ENCODE assay signal across 26 cellular contexts in the genomic region with DNA sequence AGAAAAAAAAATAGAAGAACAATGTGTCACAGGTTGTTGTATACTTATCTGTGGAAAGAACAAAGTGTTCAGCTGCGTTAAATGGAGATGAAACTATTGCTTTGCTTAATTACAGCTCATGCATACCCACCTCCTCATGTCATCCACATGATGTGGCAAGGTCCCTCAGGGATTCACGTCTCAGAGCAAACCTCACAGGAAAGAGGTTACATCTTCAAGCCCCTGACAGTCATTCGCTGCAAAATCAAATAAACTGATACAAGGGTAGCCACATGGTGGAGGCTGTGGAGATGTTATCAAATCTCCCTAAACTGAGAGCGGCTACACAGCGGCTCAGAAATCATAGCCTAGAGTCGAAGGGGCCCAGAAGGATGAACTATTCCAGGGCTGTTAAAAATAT. TPM values are rescaled to one million over a fixed set of nuclear protein-coding genes. Genes with fewer than 3 reads are reported as not detected.
DNase-seq lines count a peak whose midpoint lies in the region; ATAC-seq, FAIRE-seq and TF ChIP-seq lines count a peak whose summit lies in the region.
"Had no signal": no experiment of that assay in that cellular context is flagged by ENCODE, and none has a peak within 500 bp of the region (broad histone marks: within the 10 kb centered on the region; RNA-seq: fewer than 3 reads in every experiment).

No MANE protein-coding gene starts in this region.

- BruUV-seq in K562 (replicated peaks; lab: Mats Ljungman, UMichigan) = no TSS peak

- H3K27me3 Mint-ChIP-seq in activated T-helper 2 cell treated with anti-CD3 and anti-CD28 coated beads, Interferon-gamma antibody, Interleukin-2, Interleukin-4, amounts not matched to agents 10 μg/mL and 5 μg/mL and 100 μg/mL, durations not matched to agents 14 hours and 24 hours and 36 hours (ENCODE audit: low read depth) = peaks cover 2% of the 10 kb centered on the region
- no peaks in the 10 kb centered on the region for H3K27me3 Mint-ChIP-seq in natural killer cell (ENCODE audit: low read depth in 2 of 2)
- H3K27me3 Mint-ChIP-seq: activated naive CD4-positive, alpha-beta T cell treated with anti-CD3 and anti-CD28 coated beads, Interleukin-2, amount 50 U/mL, for 24 hours; stimulated activated naive CD8-positive, alpha-beta T cell treated with anti-CD3 and anti-CD28 coated beads, Interleukin-15, amount 100 ng/mL, for 72 hours had no signal

- H3K4me2 ChIP-seq in Loucy (ENCODE audit: low read depth, low read length, poor library complexity, severe bottlenecking) (peak overlapping the region; percentile 18), K562 (ENCODE audit: insufficient read depth, low read length) (no peak overlapping the region)

- TF ChIP-seq RAD21 in K562 (CRISPR knock-in tag; conservative IDR thresholded peaks at IDR 0.05 in 1 of 2, IDR thresholded peaks at IDR 0.05 in 1 of 2) = no peak

- no peak overlapping the region for H3K4me3 ChIP-seq in heart left ventricle
- no peak overlapping the region for H3K4me3 ChIP-seq in Loucy (ENCODE audit: low read length, poor library complexity, severe bottlenecking)
- H3K4me3 ChIP-seq in K562 = no peak overlapping the region
- H3K4me3 ChIP-seq: gastrocnemius medialis, SJSA1, vagina had no signal

- H3K27ac ChIP-seq in heart left ventricle (peak overlapping the region; percentile 35 to 98 (median 82)), K562 (ENCODE audit: extremely low read depth, low read depth, low read length) (no peak overlapping the region)
- H3K27ac ChIP-seq: SJSA1, vagina had no signal

- H3K9me3 ChIP-seq in heart left ventricle (no peaks in the 10 kb centered on the region), Loucy (ENCODE audit: insufficient read depth, low read depth, low read length) (no peaks in the 10 kb centered on the region), K562 (replicated peaks; ENCODE audit: control insufficient read depth, insufficient read depth, low read depth, low read length) (no peaks in the 10 kb centered on the region)
- H3K9me3 ChIP-seq: gastrocnemius medialis, SJSA1, vagina had no signal

- H3K36me3 ChIP-seq in heart left ventricle (no peaks in the 10 kb centered on the region), Loucy (ENCODE audit: insufficient read depth, low read length) (no peaks in the 10 kb centered on the region), K562 (ENCODE audit: control insufficient read depth, insufficient read depth, low read length) (no peaks in the 10 kb centered on the region)
- H3K36me3 ChIP-seq: gastrocnemius medialis, SJSA1, vagina had no signal

- no peak for TF ChIP-seq POLR2A in heart left ventricle (IDR thresholded peaks at IDR 0.05)
- no peak for TF ChIP-seq POLR2A in K562 (conservative IDR thresholded peaks at IDR 0.05)

- no peak overlapping the region for H3K27ac Mint-ChIP-seq in activated T-helper 2 cell treated with anti-CD3 and anti-CD28 coated beads, Interferon-gamma antibody, Interleukin-2, Interleukin-4, amounts not matched to agents 10 μg/mL and 5 μg/mL and 100 μg/mL, durations not matched to agents 14 hours and 24 hours and 36 hours
- no peak overlapping the region for H3K27ac Mint-ChIP-seq in natural killer cell
- H3K27ac Mint-ChIP-seq: activated naive CD4-positive, alpha-beta T cell treated with anti-CD3 and anti-CD28 coated beads, Interleukin-2, amount 50 U/mL, for 24 hours; CD4-positive, alpha-beta memory T cell; nephron progenitor cell; stimulated activated naive CD8-positive, alpha-beta T cell treated with anti-CD3 and anti-CD28 coated beads, Interleukin-15, amount 100 ng/mL, for 72 hours; T-helper 1 cell treated with Interleukin-12 subunit alpha and Interleukin-12 subunit beta and Interleukin-4 antibody, amounts not matched to agents 30 μg/mL and 1 μg/mL, for 36 hours had no signal

- H4K20me1 ChIP-seq in Loucy (ENCODE audit: insufficient read depth, low read length, poor library complexity, severe bottlenecking) = no peaks in the 10 kb centered on the region
- no peaks in the 10 kb centered on the region for H4K20me1 ChIP-seq in K562 (replicated peaks; ENCODE audit: control insufficient read depth, insufficient read depth, low read length)

- no peaks in the 10 kb centered on the region for H3K9me2 ChIP-seq in Loucy (replicated peaks; ENCODE audit: low read depth, low read length)

- no peak for TF ChIP-seq EP300 in K562 (IDR thresholded peaks at IDR 0.05; ENCODE audit: low read length)

- no peak overlapping the region for H3K9ac ChIP-seq in Loucy (ENCODE audit: low read depth, low read length, poor library complexity, severe bottlenecking)
- no peak overlapping the region for H3K9ac ChIP-seq in K562 (ENCODE audit: insufficient read depth in 1 of 2, low read depth in 2 of 2, low read length in 2 of 2)

- H3K27me3 ChIP-seq in heart left ventricle = no peaks in the 10 kb centered on the region
- H3K27me3 ChIP-seq in Loucy (ENCODE audit: insufficient read depth, low read length, poor library complexity, severe bottlenecking) = no peaks in the 10 kb centered on the region
- peaks cover 0 to 5% of the 10 kb centered on the region in 2 experiments; a peak in 1 of 5 replicates for H3K27me3 ChIP-seq in K562 (ENCODE audit: control insufficient read depth in 2 of 2, insufficient read depth in 2 of 2, low read length in 2 of 2)
- H3K27me3 ChIP-seq: gastrocnemius medialis, SJSA1, vagina had no signal

- H3K4me1 ChIP-seq in heart left ventricle (peaks cover 0 to 64% (median 10%) of the 10 kb centered on the region in 12 donors), Loucy (ENCODE audit: insufficient read depth, low read length, poor library complexity, severe bottlenecking) (peaks cover 7% of the 10 kb centered on the region), K562 (replicated peaks in 1 of 2; ENCODE audit: control insufficient read depth in 2 of 2, insufficient read depth in 2 of 2, low read length in 2 of 2) (peaks cover 0 to under 1% of the 10 kb centered on the region in 2 experiments; a peak in 1 of 5 replicates)
- H3K4me1 ChIP-seq: SJSA1 had no signal

- ATAC-seq in heart left ventricle (peak in 2 of 4 donors; percentile 13 to 40), Right ventricle myocardium superior (ENCODE audit: poor library complexity) (no peak), K562 (no peak), natural killer cell (no peak), GM19467 (IDR thresholded peaks at IDR 0.05; ENCODE audit: unreplicated experiment) (no peak)
- ATAC-seq: stimulated activated naive CD8-positive, alpha-beta T cell treated with anti-CD3 and anti-CD28 coated beads, Interleukin-15, amount 100 ng/mL, for 72 hours had no signal

- 57 to 66% (median 61%) methylated on average over 6 of the region's 6 CpGs for WGBS in heart left ventricle, 4 donors
- 13% methylated on average over 6 of the region's 6 CpGs for whole genome bisulfite sequencing in K562 (ENCODE audit: insufficient coverage, low coverage, missing lambda C conversion rate)

- POLR2A ChIA-PET in K562 (lab: Yijun Ruan, JAX) = no interaction called here

- no peaks in the 10 kb centered on the region for H3K9me1 ChIP-seq in K562 (ENCODE audit: control insufficient read depth, insufficient read depth, low read length)

- DNase-seq in heart left ventricle = no peak
- DNase-seq in Right ventricle myocardium superior = no peak
- DNase-seq in K562 (ENCODE audit: extremely low read depth in 1 of 4, low spot score in 3 of 4) = no peak
- DNase-seq in putamen (ENCODE audit: low spot score) = peak; percentile 76
- no peak for DNase-seq in activated T-helper 2 cell treated with anti-CD3 and anti-CD28 coated beads, Interferon-gamma antibody, Interleukin-2, Interleukin-4, amounts not matched to agents 10 μg/mL and 5 μg/mL and 100 μg/mL, durations not matched to agents 14 hours and 24 hours and 36 hours (ENCODE audit: low spot score)
- DNase-seq in natural killer cell = no peak
- DNase-seq: activated CD4-positive, alpha-beta T cell treated with anti-CD3 and anti-CD28 coated beads for 4 hours; activated T-cell treated with anti-CD3 and anti-CD28 coated beads for 4 hours; CD4-positive, alpha-beta memory T cell; gastrocnemius medialis; hippocampal formation; NCI-H1436; NCI-H2107; NCI-H510A; nephron progenitor cell; stimulated activated CD8-positive, alpha-beta memory T cell treated with anti-CD3 and anti-CD28 coated beads, Interleukin-4, amount 100 ng/mL, for 48 hours; stimulated activated naive CD8-positive, alpha-beta T cell treated with anti-CD3 and anti-CD28 coated beads, Interleukin-15, amount 100 ng/mL, for 72 hours had no signal

- intact Hi-C loops in heart left ventricle (cut with DNase I) = loop anchor here in 2 of 10 donors (5.0 kb wide), 2 partner anchors 66 to 74 kb away; no protein-coding TSS in a partner anchor
- intact Hi-C loops in Right ventricle myocardium superior (cut with DNase I) = loop anchor here (10.0 kb wide), 1 partner anchor 71 kb away; no protein-coding TSS in a partner anchor
- intact Hi-C loops in K562 (cut with micrococcal nuclease) = no loop called here
- intact Hi-C loops in activated T-helper 2 cell treated with anti-CD3 and anti-CD28 coated beads, Interferon-gamma antibody, Interleukin-2, Interleukin-4, amounts not matched to agents 10 μg/mL and 5 μg/mL and 100 μg/mL, durations not matched to agents 14 hours and 24 hours and 36 hours (cut with micrococcal nuclease) = no loop called here
- intact Hi-C loops in natural killer cell (cut with micrococcal nuclease) = no loop called here

- H2AFZ ChIP-seq in Loucy (ENCODE audit: low read length) (no peak overlapping the region), K562 (ENCODE audit: low read depth, low read length) (no peak overlapping the region)

- CTCF ChIA-PET in K562 (lab: Yijun Ruan, JAX; ENCODE audit: low intra/inter-chr PET ratio) = no interaction called here

- H3K4me3 Mint-ChIP-seq in activated T-helper 2 cell treated with anti-CD3 and anti-CD28 coated beads, Interferon-gamma antibody, Interleukin-2, Interleukin-4, amounts not matched to agents 10 μg/mL and 5 μg/mL and 100 μg/mL, durations not matched to agents 14 hours and 24 hours and 36 hours (ENCODE audit: low read depth) = no peak overlapping the region
- H3K4me3 Mint-ChIP-seq in natural killer cell = no peak overlapping the region
- H3K4me3 Mint-ChIP-seq: activated naive CD4-positive, alpha-beta T cell treated with anti-CD3 and anti-CD28 coated beads, Interleukin-2, amount 50 U/mL, for 24 hours; CD4-positive, alpha-beta memory T cell; nephron progenitor cell; stimulated activated naive CD8-positive, alpha-beta T cell treated with anti-CD3 and anti-CD28 coated beads, Interleukin-15, amount 100 ng/mL, for 72 hours; T-helper 1 cell treated with Interleukin-12 subunit alpha and Interleukin-12 subunit beta and Interleukin-4 antibody, amounts not matched to agents 30 μg/mL and 1 μg/mL, for 36 hours had no signal

- H3K79me2 ChIP-seq in Loucy (ENCODE audit: insufficient read depth, low read length) (no peaks in the 10 kb centered on the region), K562 (ENCODE audit: control insufficient read depth, insufficient read depth, low read length) (no peaks in the 10 kb centered on the region)

- no peaks in the 10 kb centered on the region for H3K9me3 Mint-ChIP-seq in activated T-helper 2 cell treated with anti-CD3 and anti-CD28 coated beads, Interferon-gamma antibody, Interleukin-2, Interleukin-4, amounts not matched to agents 10 μg/mL and 5 μg/mL and 100 μg/mL, durations not matched to agents 14 hours and 24 hours and 36 hours
- no peaks in the 10 kb centered on the region for H3K9me3 Mint-ChIP-seq in natural killer cell
- H3K9me3 Mint-ChIP-seq: activated naive CD4-positive, alpha-beta T cell treated with anti-CD3 and anti-CD28 coated beads, Interleukin-2, amount 50 U/mL, for 24 hours; CD4-positive, alpha-beta memory T cell; nephron progenitor cell; stimulated activated naive CD8-positive, alpha-beta T cell treated with anti-CD3 and anti-CD28 coated beads, Interleukin-15, amount 100 ng/mL, for 72 hours; T-helper 1 cell treated with Interleukin-12 subunit alpha and Interleukin-12 subunit beta and Interleukin-4 antibody, amounts not matched to agents 30 μg/mL and 1 μg/mL, for 36 hours had no signal

- TF ChIP-seq CTCF in heart left ventricle (IDR thresholded peaks at IDR 0.05) = no peak
- no peak for TF ChIP-seq CTCF in Loucy (conservative IDR thresholded peaks at IDR 0.05; ENCODE audit: low read length)
- TF ChIP-seq CTCF in K562 (IDR thresholded peaks at IDR 0.05 in 2 of 3, conservative IDR thresholded peaks at IDR 0.05 in 1 of 3; ENCODE audit: insufficient read depth in 2 of 3, low read depth in 1 of 3, low read length in 3 of 3) = no peak
- no peak for TF ChIP-seq CTCF in natural killer cell (IDR thresholded peaks at IDR 0.05)

- in situ Hi-C loops in K562 (cut with MboI) = no loop called here

- H3F3A ChIP-seq in Loucy (ENCODE audit: low read depth) = no peaks in the 10 kb centered on the region

- peak; percentile 54 for FAIRE-seq in K562 (lab: Jason Lieb, UNC)
- FAIRE-seq: A204.1, D721Med, H54 had no signal

- H3K36me3 Mint-ChIP-seq in activated T-helper 2 cell treated with anti-CD3 and anti-CD28 coated beads, Interferon-gamma antibody, Interleukin-2, Interleukin-4, amounts not matched to agents 10 μg/mL and 5 μg/mL and 100 μg/mL, durations not matched to agents 14 hours and 24 hours and 36 hours (ENCODE audit: low read depth) = no peaks in the 10 kb centered on the region
- no peaks in the 10 kb centered on the region for H3K36me3 Mint-ChIP-seq in natural killer cell
- H3K36me3 Mint-ChIP-seq: activated naive CD4-positive, alpha-beta T cell treated with anti-CD3 and anti-CD28 coated beads, Interleukin-2, amount 50 U/mL, for 24 hours; CD4-positive, alpha-beta memory T cell had no signal

- H3K4me1 Mint-ChIP-seq in activated T-helper 2 cell treated with anti-CD3 and anti-CD28 coated beads, Interferon-gamma antibody, Interleukin-2, Interleukin-4, amounts not matched to agents 10 μg/mL and 5 μg/mL and 100 μg/mL, durations not matched to agents 14 hours and 24 hours and 36 hours (ENCODE audit: low read depth) = no peaks in the 10 kb centered on the region
- peaks cover 3% of the 10 kb centered on the region in 2 donors for H3K4me1 Mint-ChIP-seq in natural killer cell
- H3K4me1 Mint-ChIP-seq: activated naive CD4-positive, alpha-beta T cell treated with anti-CD3 and anti-CD28 coated beads, Interleukin-2, amount 50 U/mL, for 24 hours; CD4-positive, alpha-beta memory T cell; stimulated activated naive CD8-positive, alpha-beta T cell treated with anti-CD3 and anti-CD28 coated beads, Interleukin-15, amount 100 ng/mL, for 72 hours had no signal

RNA-seq across cellular contexts. Expression of a gene that starts 21.1 kb away (rescaled TPM):
- total RNA-seq in heart left ventricle (1 to 10 TPM; 3.9 to 8.7 (median 7.1) TPM), Right ventricle myocardium superior (5.6 TPM), K562 (2014; rRNA removed) (18.1 and 18.3 TPM in 2 replicates), K562 (2014; rRNA removed; fragmentation: Illumina TruSeq; extraction: Trizol) (24.9 and 25.7 TPM in 2 replicates), K562 (2015; rRNA removed; fragmentation: Illumina TruSeq; extraction: Trizol) (26.7 and 27.0 TPM in 2 replicates), K562 (2021) (17.8 and 22.5 TPM in 2 replicates), natural killer cell (1 to 10 TPM; 1.4 to 3.5 (median 2.2) TPM)
- polyA plus RNA-seq in heart left ventricle (10 to 100 TPM in 1 of 2 donors, 1 to 10 TPM in 1; 5.4 to 20.2 TPM), K562 (2011; rRNA removed) (18.6 and 24.6 TPM in 2 replicates), K562 (2014; fragmentation: Illumina TruSeq; extraction: Trizol) (27.7 and 31.9 TPM in 2 replicates), K562 (2014; fragmentation: Nextera tagmentation; extraction: Ambion mirVana) (10 to 100 TPM; 25.4 to 28.1 TPM), K562 (2014; rRNA removed) (17.8 and 20.6 TPM in 2 replicates)
- 14.3 and 15.6 TPM in 2 replicates for total RNA-seq in K562 (2011; cell fraction: chromatin; rRNA removed; ENCODE audit: low replicate concordance)
- 9.3 and 11.7 TPM in 2 replicates for total RNA-seq in K562 (2011; cell fraction: nucleolus; rRNA removed)
- total RNA-seq in K562 (2011; cell fraction: nucleoplasm; rRNA removed) = 13.7 and 18.9 TPM in 2 replicates
- polyA plus RNA-seq in K562 (2011; cell fraction: cytosol; rRNA removed) = 14.0 and 17.9 TPM in 2 replicates
- polyA plus RNA-seq in K562 (2011; cell fraction: nucleus; rRNA removed) = 13.6 and 15.6 TPM in 2 replicates
- polyA plus RNA-seq in K562 (2012) = 15.0 and 17.9 TPM in 2 replicates
- 14.8 and 17.0 TPM in 2 replicates for polyA minus RNA-seq in K562 (2011; rRNA and poly(A)+ RNA removed)
- 6.7 and 9.9 TPM in 2 replicates for polyA minus RNA-seq in K562 (2011; cell fraction: cytosol; rRNA and poly(A)+ RNA removed)
- 6.3 and 6.7 TPM in 2 replicates for polyA minus RNA-seq in K562 (2011; cell fraction: nucleus; rRNA and poly(A)+ RNA removed)
- 21.0 and 22.2 TPM in 2 replicates for total RNA-seq in activated T-helper 2 cell treated with anti-CD3 and anti-CD28 coated beads, Interferon-gamma antibody, Interleukin-2, Interleukin-4, amounts not matched to agents 10 μg/mL and 5 μg/mL and 100 μg/mL, durations not matched to agents 14 hours and 24 hours and 36 hours
